Comparison of ENCODE assay signal across 17 cellular contexts in the genomic region with DNA sequence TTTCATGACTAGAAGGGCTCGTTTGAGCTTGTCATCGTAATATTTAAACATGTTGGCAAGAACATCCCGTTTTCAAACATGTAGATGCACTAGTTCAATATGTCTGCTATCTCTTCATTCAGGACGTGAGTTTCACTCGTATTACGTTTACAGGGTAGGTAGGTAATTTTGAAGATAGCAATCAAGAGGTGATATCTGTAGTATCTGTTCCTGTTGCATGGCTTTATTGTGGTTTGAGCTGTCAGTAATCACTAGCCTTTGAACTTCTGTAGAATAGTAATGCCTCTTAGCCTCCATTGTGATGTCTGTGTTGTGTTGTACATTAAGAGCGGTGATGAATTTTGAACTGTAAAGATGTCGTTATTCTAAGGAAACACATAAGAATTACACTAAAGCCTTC.
"Had no signal": no experiment of that assay in that cellular context is flagged by ENCODE, and none has a peak within 500 bp of the region (broad histone marks: within the 10 kb centered on the region; RNA-seq: fewer than 3 reads in every experiment).

No MANE protein-coding gene starts in this region.

- H3K4me3 Mint-ChIP-seq: activated B cell treated with CpG ODN at 0.5 μM for 24 hours; activated CD4-positive, alpha-beta T cell treated with anti-CD3 and anti-CD28 coated beads, Interleukin-2, amount 10 ng/mL, durations not matched to agents 24 days and 14 days; activated CD8-positive, alpha-beta T cell treated with anti-CD3 and anti-CD28 coated beads, Interleukin-2, amount 10 ng/mL, durations not matched to agents 7 days and 5 days; activated naive CD8-positive, alpha-beta T cell treated with anti-CD3 and anti-CD28 coated beads, Interleukin-2, amount 50 U/mL, for 24 hours; dendritic cell treated with granulocyte-macrophage colony-stimulating factor and Interleukin-4, amounts not matched to agents 40 ng/mL and 50 ng/mL, for 4 days; memory B cell; neural crest cell; stimulated activated naive B cell treated with anti-CD40 and anti-IgM and Interleukin-4, amounts not matched to agents 10 μg/mL and 1 μg/mL and 100 μg/mL, for 72 hours had no signal

- H3K4me3 ChIP-seq: spleen, thoracic aorta, upper lobe of left lung had no signal

- H3K9me3 Mint-ChIP-seq: activated naive CD8-positive, alpha-beta T cell treated with anti-CD3 and anti-CD28 coated beads, Interleukin-2, amount 50 U/mL, for 24 hours; neural crest cell had no signal

- ATAC-seq: activated CD8-positive, alpha-beta T cell treated with anti-CD3 and anti-CD28 coated beads, Interleukin-2, amount 10 ng/mL, durations not matched to agents 7 days and 5 days; activated naive CD8-positive, alpha-beta T cell treated with anti-CD3 and anti-CD28 coated beads, Interleukin-2, amount 50 U/mL, for 24 hours; stimulated activated naive B cell treated with anti-CD40 and anti-IgM and Interleukin-4, amounts not matched to agents 10 μg/mL and 1 μg/mL and 100 μg/mL, for 72 hours had no signal

- DNase-seq: activated B cell treated with CpG ODN at 0.5 μM for 24 hours; activated CD4-positive, alpha-beta T cell treated with anti-CD3 and anti-CD28 coated beads, Interleukin-2, amount 10 ng/mL, durations not matched to agents 24 days and 14 days; activated CD8-positive, alpha-beta memory T cell treated with anti-CD3 and anti-CD28 coated beads, Interleukin-2, amount 50 U/mL, for 48 hours; activated CD8-positive, alpha-beta T cell treated with anti-CD3 and anti-CD28 coated beads, Interleukin-2, amount 10 ng/mL, durations not matched to agents 7 days and 5 days; activated naive CD4-positive, alpha-beta T cell treated with Interleukin-2 at 50 U/mL for 16 hours; activated naive CD8-positive, alpha-beta T cell treated with anti-CD3 and anti-CD28 coated beads, Interleukin-2, amount 50 U/mL, for 24 hours; anterior cingulate cortex; effector memory CD4-positive, alpha-beta T cell; retina; spleen; stimulated activated CD4-positive, alpha-beta T cell treated with anti-CD3 and anti-CD28 coated beads, Interleukin-4, amount 100 ng/mL, for 4 hours; stimulated activated naive B cell treated with anti-CD40 and anti-IgM and Interleukin-4, amounts not matched to agents 10 μg/mL and 1 μg/mL and 100 μg/mL, for 72 hours; upper lobe of left lung had no signal

- H3K4me1 Mint-ChIP-seq: activated B cell treated with CpG ODN at 0.5 μM for 24 hours, memory B cell had no signal

- H3K27me3 Mint-ChIP-seq: activated B cell treated with CpG ODN at 0.5 μM for 24 hours; activated CD4-positive, alpha-beta T cell treated with anti-CD3 and anti-CD28 coated beads, Interleukin-2, amount 10 ng/mL, durations not matched to agents 24 days and 14 days; activated naive CD8-positive, alpha-beta T cell treated with anti-CD3 and anti-CD28 coated beads, Interleukin-2, amount 50 U/mL, for 24 hours; dendritic cell treated with granulocyte-macrophage colony-stimulating factor and Interleukin-4, amounts not matched to agents 40 ng/mL and 50 ng/mL, for 4 days; memory B cell; stimulated activated naive B cell treated with anti-CD40 and anti-IgM and Interleukin-4, amounts not matched to agents 10 μg/mL and 1 μg/mL and 100 μg/mL, for 72 hours had no signal

- H3K27ac Mint-ChIP-seq: activated B cell treated with CpG ODN at 0.5 μM for 24 hours; activated CD4-positive, alpha-beta T cell treated with anti-CD3 and anti-CD28 coated beads, Interleukin-2, amount 10 ng/mL, durations not matched to agents 24 days and 14 days; activated CD8-positive, alpha-beta T cell treated with anti-CD3 and anti-CD28 coated beads, Interleukin-2, amount 10 ng/mL, durations not matched to agents 7 days and 5 days; activated naive CD8-positive, alpha-beta T cell treated with anti-CD3 and anti-CD28 coated beads, Interleukin-2, amount 50 U/mL, for 24 hours; dendritic cell treated with granulocyte-macrophage colony-stimulating factor and Interleukin-4, amounts not matched to agents 40 ng/mL and 50 ng/mL, for 4 days; memory B cell; stimulated activated naive B cell treated with anti-CD40 and anti-IgM and Interleukin-4, amounts not matched to agents 10 μg/mL and 1 μg/mL and 100 μg/mL, for 72 hours had no signal
